In genomic region chrX:13414006-13414647, GRCh38 we compare ENCODE assay signal across 16 cellular contexts.
DNase-seq lines count a peak whose midpoint lies in the region; ATAC-seq and TF ChIP-seq lines count a peak whose summit lies in the region.
"Had no signal": no experiment of that assay in that cellular context is flagged by ENCODE, and none has a peak within 500 bp of the region (broad histone marks: within the 10 kb centered on the region; RNA-seq: fewer than 3 reads in every experiment).

No MANE protein-coding gene starts in this region.

- whole genome bisulfite sequencing in smooth muscle cell (ENCODE audit: low lambda C conversion rate), result 85% methylated on average over 8 of the region's 8 CpGs
- WGBS in gastroesophageal sphincter (ENCODE audit: low coverage in 1 of 2), 2 donors, result 51 to 73% methylated on average over 5 of the region's 8 CpGs

- CTCF ChIA-PET in activated CD8-positive, alpha-beta T cell treated with anti-CD3 and anti-CD28 coated beads for 36 hours (lab: Charles Lee), result no interaction called here

- H3K36me3 Mint-ChIP-seq in GM23338 (ENCODE audit: low read depth), result no peaks in the 10 kb centered on the region; the same call in 2 of the 3 replicates
- H3K36me3 Mint-ChIP-seq in brain, result no peaks in the 10 kb centered on the region
- H3K36me3 Mint-ChIP-seq in activated CD8-positive, alpha-beta T cell treated with anti-CD3 and anti-CD28 coated beads for 36 hours (ENCODE audit: low read depth), result no peaks in the 10 kb centered on the region

- no peak for ATAC-seq in GM23338
- ATAC-seq in gastroesophageal sphincter, result no peak
- no peak for ATAC-seq in activated CD8-positive, alpha-beta T cell treated with anti-CD3 and anti-CD28 coated beads for 36 hours
- ATAC-seq: HepG2 had no signal

- H3K4me2 ChIP-seq in GM23338, result peak overlapping the region; percentile 25; the same call in 1 of the 2 replicates
- no peak overlapping the region for H3K4me2 ChIP-seq in smooth muscle cell
- H3K4me2 ChIP-seq: KMS-11 had no signal

- H3K27me3 ChIP-seq in GM23338 (ENCODE audit: insufficient read depth) (no peaks in the 10 kb centered on the region), smooth muscle cell (ENCODE audit: low read depth) (no peaks in the 10 kb centered on the region), gastroesophageal sphincter (no peaks in the 10 kb centered on the region), MG63 (no peaks in the 10 kb centered on the region)

- no peaks in the 10 kb centered on the region for H3K9me3 ChIP-seq in smooth muscle cell (replicated peaks; ENCODE audit: low read depth)
- no peaks in the 10 kb centered on the region for H3K9me3 ChIP-seq in gastroesophageal sphincter
- H3K9me3 ChIP-seq in MG63, result no peaks in the 10 kb centered on the region

- no peaks in the 10 kb centered on the region for H4K20me1 ChIP-seq in GM23338 (replicated peaks; ENCODE audit: insufficient read depth)
- no peaks in the 10 kb centered on the region for H4K20me1 ChIP-seq in smooth muscle cell (ENCODE audit: low read depth)

- TF ChIP-seq CTCF in GM23338 (conservative IDR thresholded peaks at IDR 0.05; ENCODE audit: low read depth in 2 of 2) (no peak), brain (conservative IDR thresholded peaks at IDR 0.05) (no peak), smooth muscle cell (IDR thresholded peaks at IDR 0.05; ENCODE audit: borderline replicate concordance, insufficient read depth, poor library complexity, severe bottlenecking) (no peak), gastroesophageal sphincter (IDR thresholded peaks at IDR 0.05) (no peak)
- TF ChIP-seq CTCF in activated CD8-positive, alpha-beta T cell treated with anti-CD3 and anti-CD28 coated beads for 36 hours (IDR thresholded peaks at IDR 0.05), result no peak

- POLR2A ChIA-PET in activated CD8-positive, alpha-beta T cell treated with anti-CD3 and anti-CD28 coated beads for 36 hours (lab: Charles Lee), result no interaction called here

- H3K36me3 ChIP-seq in GM23338 (ENCODE audit: insufficient read depth) (no peaks in the 10 kb centered on the region), smooth muscle cell (ENCODE audit: low read depth) (no peaks in the 10 kb centered on the region), gastroesophageal sphincter (no peaks in the 10 kb centered on the region), MG63 (no peaks in the 10 kb centered on the region)

- H3K9me2 ChIP-seq in GM23338 (ENCODE audit: insufficient read depth), result no peaks in the 10 kb centered on the region

- H3K27ac Mint-ChIP-seq in GM23338 (no peak overlapping the region), brain (peak overlapping the region in 3 of 5 experiments; percentile 60 to 87 (median 78))
- H3K27ac Mint-ChIP-seq in activated CD8-positive, alpha-beta T cell treated with anti-CD3 and anti-CD28 coated beads for 36 hours, result no peak overlapping the region

- intact Hi-C loops in activated CD8-positive, alpha-beta T cell treated with anti-CD3 and anti-CD28 coated beads for 36 hours (cut with micrococcal nuclease), result no loop called here

- H3K4me1 Mint-ChIP-seq in GM23338 (peaks cover 30% of the 10 kb centered on the region), brain (peaks cover 46% of the 10 kb centered on the region)
- no peaks in the 10 kb centered on the region for H3K4me1 Mint-ChIP-seq in activated CD8-positive, alpha-beta T cell treated with anti-CD3 and anti-CD28 coated beads for 36 hours (ENCODE audit: low read depth)

- H3K4me3 Mint-ChIP-seq in GM23338 (no peak overlapping the region), brain (no peak overlapping the region)
- no peak overlapping the region for H3K4me3 Mint-ChIP-seq in activated CD8-positive, alpha-beta T cell treated with anti-CD3 and anti-CD28 coated beads for 36 hours

- H3K27me3 Mint-ChIP-seq in GM23338 (ENCODE audit: insufficient read depth, low read depth, poor library complexity) (peaks cover 2% of the 10 kb centered on the region), brain (peaks cover 3% of the 10 kb centered on the region)
- H3K27me3 Mint-ChIP-seq in activated CD8-positive, alpha-beta T cell treated with anti-CD3 and anti-CD28 coated beads for 36 hours, result no peaks in the 10 kb centered on the region

- TF ChIP-seq EP300 in gastroesophageal sphincter (IDR thresholded peaks at IDR 0.05), result no peak

- H3K9ac ChIP-seq in smooth muscle cell (ENCODE audit: low read depth), result no peak overlapping the region
- H3K9ac ChIP-seq: KMS-11 had no signal

- H3K4me1 ChIP-seq in GM23338 (ENCODE audit: insufficient read depth), result peaks cover 20% of the 10 kb centered on the region
- peaks cover 34% of the 10 kb centered on the region for H3K4me1 ChIP-seq in smooth muscle cell (ENCODE audit: low read depth)
- peaks cover 0 to 17% (median 0%) of the 10 kb centered on the region in 3 donors for H3K4me1 ChIP-seq in gastroesophageal sphincter

- no peak overlapping the region for H2AFZ ChIP-seq in GM23338
- H2AFZ ChIP-seq in smooth muscle cell (ENCODE audit: low read depth), result peak overlapping the region; percentile 34

- H3K9me3 Mint-ChIP-seq in GM23338 (peaks cover 3% of the 10 kb centered on the region; the same call in 2 of the 3 replicates), brain (peaks cover 0 to 7% (median 6%) of the 10 kb centered on the region in 5 experiments)
- H3K9me3 Mint-ChIP-seq in activated CD8-positive, alpha-beta T cell treated with anti-CD3 and anti-CD28 coated beads for 36 hours, result no peaks in the 10 kb centered on the region

- TF ChIP-seq POLR2A in gastroesophageal sphincter (IDR thresholded peaks at IDR 0.05), result no peak

- DNase-seq in GM23338 (ENCODE audit: low spot score), result peak; percentile 22
- DNase-seq in NCI-H69 (lab: John Stamatoyannopoulos, UW), result peak; percentile 78
- DNase-seq in smooth muscle cell (lab: John Stamatoyannopoulos, UW; ENCODE audit: unreplicated experiment), result no peak
- no peak for DNase-seq in MG63
- DNase-seq in activated CD8-positive, alpha-beta T cell treated with anti-CD3 and anti-CD28 coated beads for 36 hours, result no peak
- DNase-seq: ACHN, AML-193, COR-L47, NCI-H1048, NCI-H2029 treated with DMSO at 0.1 percent for 48 hours, NCI-H446 treated with DMSO at 0.1 percent for 48 hours, NCI-H774 had no signal

- no peaks in the 10 kb centered on the region for H3K79me2 ChIP-seq in GM23338 (replicated peaks; ENCODE audit: insufficient read depth)
- H3K79me2 ChIP-seq in smooth muscle cell (ENCODE audit: low read depth), result no peaks in the 10 kb centered on the region

- H3K27ac ChIP-seq in GM23338 (ENCODE audit: low read depth), result no peak overlapping the region
- peak overlapping the region; percentile 34 for H3K27ac ChIP-seq in smooth muscle cell (ENCODE audit: low read depth)
- H3K27ac ChIP-seq in gastroesophageal sphincter, result no peak overlapping the region
- H3K27ac ChIP-seq: KMS-11 had no signal

- H3F3A ChIP-seq in GM23338 (replicated peaks; ENCODE audit: low read depth), result no peaks in the 10 kb centered on the region
- H3F3A ChIP-seq in smooth muscle cell (ENCODE audit: low read depth), result peaks cover 20% of the 10 kb centered on the region

- H3K4me3 ChIP-seq in GM23338 (no peak overlapping the region), smooth muscle cell (no peak overlapping the region), gastroesophageal sphincter (no peak overlapping the region), MG63 (no peak overlapping the region)

TF ChIP-seq in GM23338, 12 proteins besides CTCF, POLR2A, EP300 and RAD21 (continues in another document):
- TF ChIP-seq STAT1 (IDR thresholded peaks at IDR 0.05; ENCODE audit: unreplicated experiment) (no peak), EZH2 (IDR thresholded peaks at IDR 0.05; ENCODE audit: low read depth, unreplicated experiment) (no peak), ZNF331 (CRISPR knock-in tag; IDR thresholded peaks at IDR 0.05; ENCODE audit: low read depth) (no peak), POLR2AphosphoS5 (IDR thresholded peaks at IDR 0.05; ENCODE audit: low read depth) (no peak), ZNF114 (CRISPR knock-in tag; IDR thresholded peaks at IDR 0.05) (no peak), CREB1 (CRISPR knock-in tag; IDR thresholded peaks at IDR 0.05; ENCODE audit: low read depth) (no peak), JUNB (IDR thresholded peaks at IDR 0.05; ENCODE audit: unreplicated experiment) (no peak)
- TF ChIP-seq, protein P1, sequence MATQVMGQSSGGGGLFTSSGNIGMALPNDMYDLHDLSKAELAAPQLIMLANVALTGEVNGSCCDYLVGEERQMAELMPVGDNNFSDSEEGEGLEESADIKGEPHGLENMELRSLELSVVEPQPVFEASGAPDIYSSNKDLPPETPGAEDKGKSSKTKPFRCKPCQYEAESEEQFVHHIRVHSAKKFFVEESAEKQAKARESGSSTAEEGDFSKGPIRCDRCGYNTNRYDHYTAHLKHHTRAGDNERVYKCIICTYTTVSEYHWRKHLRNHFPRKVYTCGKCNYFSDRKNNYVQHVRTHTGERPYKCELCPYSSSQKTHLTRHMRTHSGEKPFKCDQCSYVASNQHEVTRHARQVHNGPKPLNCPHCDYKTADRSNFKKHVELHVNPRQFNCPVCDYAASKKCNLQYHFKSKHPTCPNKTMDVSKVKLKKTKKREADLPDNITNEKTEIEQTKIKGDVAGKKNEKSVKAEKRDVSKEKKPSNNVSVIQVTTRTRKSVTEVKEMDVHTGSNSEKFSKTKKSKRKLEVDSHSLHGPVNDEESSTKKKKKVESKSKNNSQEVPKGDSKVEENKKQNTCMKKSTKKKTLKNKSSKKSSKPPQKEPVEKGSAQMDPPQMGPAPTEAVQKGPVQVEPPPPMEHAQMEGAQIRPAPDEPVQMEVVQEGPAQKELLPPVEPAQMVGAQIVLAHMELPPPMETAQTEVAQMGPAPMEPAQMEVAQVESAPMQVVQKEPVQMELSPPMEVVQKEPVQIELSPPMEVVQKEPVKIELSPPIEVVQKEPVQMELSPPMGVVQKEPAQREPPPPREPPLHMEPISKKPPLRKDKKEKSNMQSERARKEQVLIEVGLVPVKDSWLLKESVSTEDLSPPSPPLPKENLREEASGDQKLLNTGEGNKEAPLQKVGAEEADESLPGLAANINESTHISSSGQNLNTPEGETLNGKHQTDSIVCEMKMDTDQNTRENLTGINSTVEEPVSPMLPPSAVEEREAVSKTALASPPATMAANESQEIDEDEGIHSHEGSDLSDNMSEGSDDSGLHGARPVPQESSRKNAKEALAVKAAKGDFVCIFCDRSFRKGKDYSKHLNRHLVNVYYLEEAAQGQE (IDR thresholded peaks at IDR 0.05; ENCODE audit: unreplicated experiment), result no peak
- TF ChIP-seq, protein P2, sequence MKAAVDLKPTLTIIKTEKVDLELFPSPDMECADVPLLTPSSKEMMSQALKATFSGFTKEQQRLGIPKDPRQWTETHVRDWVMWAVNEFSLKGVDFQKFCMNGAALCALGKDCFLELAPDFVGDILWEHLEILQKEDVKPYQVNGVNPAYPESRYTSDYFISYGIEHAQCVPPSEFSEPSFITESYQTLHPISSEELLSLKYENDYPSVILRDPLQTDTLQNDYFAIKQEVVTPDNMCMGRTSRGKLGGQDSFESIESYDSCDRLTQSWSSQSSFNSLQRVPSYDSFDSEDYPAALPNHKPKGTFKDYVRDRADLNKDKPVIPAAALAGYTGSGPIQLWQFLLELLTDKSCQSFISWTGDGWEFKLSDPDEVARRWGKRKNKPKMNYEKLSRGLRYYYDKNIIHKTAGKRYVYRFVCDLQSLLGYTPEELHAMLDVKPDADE (IDR thresholded peaks at IDR 0.05), result no peak

Comparison
In these comparisons a context has a peak if more than half of its experiments do, and no peak if none do; other contexts are left out.
1. DNase-seq: peak in GM23338 (single experiment) and NCI-H69 (single experiment); none in smooth muscle cell (single experiment), MG63 (single experiment) and activated CD8-positive, alpha-beta T cell treated with anti-CD3 and anti-CD28 coated beads for 36 hours (single experiment).
2. H3K27ac Mint-ChIP-seq: peak in brain (3 of 5); none in GM23338 (single experiment) and activated CD8-positive, alpha-beta T cell treated with anti-CD3 and anti-CD28 coated beads for 36 hours (single experiment).